Comparison of ENCODE assay signal across 2 cellular contexts in genomic region chr22:18934688-18935087, GRCh38. TPM values are rescaled to one million over a fixed set of nuclear protein-coding genes. Genes with fewer than 3 reads are reported as not detected.
"Had no signal": no experiment of that assay in that cellular context is flagged by ENCODE, and none has a peak within 500 bp of the region (broad histone marks: within the 10 kb centered on the region; RNA-seq: fewer than 3 reads in every experiment).

No MANE protein-coding gene starts in this region.

RNA-seq across cellular contexts. Expression of gene PRODH, which starts 1.4 kb away (rescaled TPM):
- total RNA-seq: lung microvascular endothelial cell, mononuclear cell had no signal
